In genomic region chr7:142833174-142834027, GRCh38 we compare ENCODE assay signal across 10 cellular contexts. TPM values are rescaled to one million over a fixed set of nuclear protein-coding genes. Genes with fewer than 3 reads are reported as not detected.
DNase-seq lines count a peak whose midpoint lies in the region; ATAC-seq and TF ChIP-seq lines count a peak whose summit lies in the region.
"Had no signal": no experiment of that assay in that cellular context is flagged by ENCODE, and none has a peak within 500 bp of the region (broad histone marks: within the 10 kb centered on the region; RNA-seq: fewer than 3 reads in every experiment).

No MANE protein-coding gene starts in this region.

- intact Hi-C loops in heart left ventricle (cut with DNase I) = no loop called here

- no peak overlapping the region for H3K4me3 ChIP-seq in OCI-LY3 (ENCODE audit: low read length)
- no peak overlapping the region for H3K4me3 ChIP-seq in heart left ventricle

- H3K4me2 ChIP-seq in OCI-LY3 (ENCODE audit: low read length) = 0 out of 2 replicates have a peak overlapping the region, but pooled peaks have one; percentile 18

- no peak for DNase-seq in activated T-cell treated with anti-CD3 and anti-CD28 coated beads, Interleukin-2, amount 50 U/mL, for 72 hours
- no peak for DNase-seq in activated T-cell treated with anti-CD3 and anti-CD28 coated beads for 4 hours
- no peak for DNase-seq in stimulated activated naive CD8-positive, alpha-beta T cell treated with anti-CD3 and anti-CD28 coated beads, Interleukin-15, Interleukin-2, amounts not matched to agents 100 U/mL and 50 U/mL, for 24 hours
- DNase-seq in stimulated activated CD4-positive, alpha-beta T cell treated with anti-CD3 and anti-CD28 coated beads, Interleukin-4, amount 100 ng/mL, for 4 hours = no peak
- no peak for DNase-seq in heart left ventricle
- DNase-seq in epidermal melanocyte (ENCODE audit: insufficient read length, low spot score) = no peak

- H3K9me3 ChIP-seq in OCI-LY3 (ENCODE audit: insufficient read depth, low read length) (no peaks in the 10 kb centered on the region), heart left ventricle (no peaks in the 10 kb centered on the region)

- no peaks in the 10 kb centered on the region for H3K79me2 ChIP-seq in OCI-LY3 (ENCODE audit: low read length)

- H3K9me3 Mint-ChIP-seq in activated T-cell treated with anti-CD3 and anti-CD28 coated beads, Interleukin-2, amount 50 U/mL, for 72 hours = no peaks in the 10 kb centered on the region

- H3K27me3 Mint-ChIP-seq in activated T-cell treated with anti-CD3 and anti-CD28 coated beads, Interleukin-2, amount 50 U/mL, for 72 hours (ENCODE audit: low read depth) = no peaks in the 10 kb centered on the region

- H3K27ac Mint-ChIP-seq in activated T-cell treated with anti-CD3 and anti-CD28 coated beads, Interleukin-2, amount 50 U/mL, for 72 hours = peak overlapping the region; percentile 3

- TF ChIP-seq CTCF in OCI-LY3 (IDR thresholded peaks at IDR 0.05; ENCODE audit: low read depth, low read length) (no peak), heart left ventricle (IDR thresholded peaks at IDR 0.05) (no peak)

- no peak overlapping the region for H2AFZ ChIP-seq in OCI-LY3 (ENCODE audit: low read depth, low read length)

- no peak overlapping the region for H3K27ac ChIP-seq in OCI-LY3 (ENCODE audit: low read length)
- no peak overlapping the region for H3K27ac ChIP-seq in heart left ventricle

- no peaks in the 10 kb centered on the region for H3K36me3 Mint-ChIP-seq in activated T-cell treated with anti-CD3 and anti-CD28 coated beads, Interleukin-2, amount 50 U/mL, for 72 hours (ENCODE audit: insufficient read depth in 2 of 2)

- H3K9ac ChIP-seq in OCI-LY3 (ENCODE audit: low read length) = no peak overlapping the region

- ATAC-seq in activated T-cell treated with anti-CD3 and anti-CD28 coated beads, Interleukin-2, amount 50 U/mL, for 72 hours (replicated peaks in 1 of 2) = peak in 1 of 2 donors; percentile 53
- ATAC-seq in HG03045 (IDR thresholded peaks at IDR 0.05; ENCODE audit: unreplicated experiment) = peak; percentile 85
- peak; percentile 55 for ATAC-seq in stimulated activated naive CD8-positive, alpha-beta T cell treated with anti-CD3 and anti-CD28 coated beads, Interleukin-15, Interleukin-2, amounts not matched to agents 100 U/mL and 50 U/mL, for 24 hours
- ATAC-seq in heart left ventricle = no peak
- ATAC-seq: sciatic nerve had no signal

- no peak overlapping the region for H3K4me3 Mint-ChIP-seq in activated T-cell treated with anti-CD3 and anti-CD28 coated beads, Interleukin-2, amount 50 U/mL, for 72 hours

- WGBS in heart left ventricle, 4 donors = 39 to 49% (median 40%) methylated on average over 6 of the region's 6 CpGs

- H3K27me3 ChIP-seq in OCI-LY3 (ENCODE audit: low read depth, low read length) (no peaks in the 10 kb centered on the region), heart left ventricle (peaks cover 0 to 7% (median 0%) of the 10 kb centered on the region in 9 donors)

- peaks cover 32% of the 10 kb centered on the region for H3K4me1 ChIP-seq in OCI-LY3 (ENCODE audit: low read length)
- H3K4me1 ChIP-seq in heart left ventricle = no peaks in the 10 kb centered on the region

- no peaks in the 10 kb centered on the region for H3K36me3 ChIP-seq in OCI-LY3 (replicated peaks; ENCODE audit: low read depth, low read length)
- H3K36me3 ChIP-seq in heart left ventricle = no peaks in the 10 kb centered on the region

- no peaks in the 10 kb centered on the region for H4K20me1 ChIP-seq in OCI-LY3 (ENCODE audit: insufficient read depth, low read length)

- TF ChIP-seq POLR2A in heart left ventricle (IDR thresholded peaks at IDR 0.05) = no peak

- peaks cover 25% of the 10 kb centered on the region for H3K4me1 Mint-ChIP-seq in activated T-cell treated with anti-CD3 and anti-CD28 coated beads, Interleukin-2, amount 50 U/mL, for 72 hours (ENCODE audit: low read depth)

RNA-seq across cellular contexts. Expression of gene EPHB6, which starts 21.5 kb away (rescaled TPM):
- 10 to 100 TPM; 10.9 to 13.6 TPM for total RNA-seq in activated T-cell treated with anti-CD3 and anti-CD28 coated beads, Interleukin-2, amount 50 U/mL, for 72 hours
- total RNA-seq in heart left ventricle = 10 to 100 TPM in 1 of 9 donors, 1 to 10 TPM in 8; 1.5 to 20.3 (median 3.3) TPM
- polyA plus RNA-seq in heart left ventricle = 1 to 10 TPM; 1.6 to 4.2 TPM

RNA-seq across cellular contexts. Expression of gene TRPV6, which starts 52.1 kb away (rescaled TPM):
- under 1 TPM in 1 of 2 donors, not detected in 1; 0.05 TPM for total RNA-seq in activated T-cell treated with anti-CD3 and anti-CD28 coated beads, Interleukin-2, amount 50 U/mL, for 72 hours
- under 1 TPM in 1 of 9 donors, not detected in 8; 0.68 TPM for total RNA-seq in heart left ventricle
- not detected for polyA plus RNA-seq in heart left ventricle
- polyA plus RNA-seq: AG04450 had no signal

Comparison
In these comparisons a context has a peak if more than half of its experiments do, and no peak if none do; other contexts are left out.
1. ATAC-seq: peak in HG03045 (single experiment) and stimulated activated naive CD8-positive, alpha-beta T cell treated with anti-CD3 and anti-CD28 coated beads, Interleukin-15, Interleukin-2, amounts not matched to agents 100 U/mL and 50 U/mL, for 24 hours (single experiment); none in heart left ventricle (0 of 4).